In genomic region chr1:170664828-170665617, GRCh38 we compare ENCODE assay signal across 8 cellular contexts. TPM values are rescaled to one million over a fixed set of nuclear protein-coding genes. Genes with fewer than 3 reads are reported as not detected.
A peak's percentile ranks its signal among the peaks of the same experiment; 100 is the strongest.
DNase-seq lines count a peak whose midpoint lies in the region; ATAC-seq and TF ChIP-seq lines count a peak whose summit lies in the region.

No MANE protein-coding gene starts in this region.

- 4 to 12% methylated on average over 36 to 37 of the region's 37 CpGs for WGBS in body of pancreas, 2 donors

- TF ChIP-seq CTCF in HEK293 (tag by site-specific recombination; IDR thresholded peaks at IDR 0.05) (peak; percentile 48), body of pancreas (IDR thresholded peaks at IDR 0.05) (peak in 2 of 7 experiments; percentile 5 to 7), tibial artery (IDR thresholded peaks at IDR 0.05) (peak; percentile 16 to 25)

- ATAC-seq in body of pancreas: peak; percentile 63
- ATAC-seq in left colon: peak; percentile 82
- no peak for ATAC-seq in HG03135 (IDR thresholded peaks at IDR 0.05; ENCODE audit: unreplicated experiment)
- no peak for ATAC-seq in HG03025 (IDR thresholded peaks at IDR 0.05; ENCODE audit: low FRiP score, unreplicated experiment)

- intact Hi-C loops in body of pancreas (cut with DNase I) (no loop called here), left colon (cut with DNase I, micrococcal nuclease) (no loop called here), tibial artery (cut with DNase I; ENCODE audit: low total_unique reads) (loop anchor here (5.0 to 10.0 kb wide), 5 partner anchors 73 to 598 kb away; partner anchors contain the start of gene GORAB)

- CTCF ChIA-PET in HEK293 (lab: Yijun Ruan, JAX): interaction anchor here (0.9 kb wide), 1 partner anchor 24 kb away, joined by 3 read pairs; no protein-coding TSS in a partner anchor

- DNase-seq in A172 (ENCODE audit: low spot score) (peak; percentile 43), body of pancreas (peak in 3 of 4 donors; percentile 19 to 47 (median 29)), left colon (peak in 1 of 2 donors; percentile 34), tibial artery (peak in 1 of 2 donors; percentile 83), OCI-M1 (lab: John Stamatoyannopoulos, UW) (no peak)

- POLR2A ChIA-PET in HEK293 (lab: Yijun Ruan, JAX): no interaction called here

- H3K9me3 ChIP-seq in HEK293 (ENCODE audit: control insufficient read depth, insufficient read depth, low read depth, low read length): no peaks in the 10 kb centered on the region
- H3K9me3 ChIP-seq in body of pancreas: no peaks in the 10 kb centered on the region
- H3K9me3 ChIP-seq in tibial artery: no peaks in the 10 kb centered on the region

- no peak for TF ChIP-seq POLR2A in body of pancreas (IDR thresholded peaks at IDR 0.05)

- H3K4me3 ChIP-seq in HEK293 (ENCODE audit: low read depth, low read length) (peak overlapping the region; percentile 36), body of pancreas (peak overlapping the region; percentile 16 to 36), tibial artery (peak overlapping the region; percentile 79 to 90)

- peaks cover 0 to 43% of the 10 kb centered on the region in 2 donors for H3K27me3 ChIP-seq in body of pancreas
- no peaks in the 10 kb centered on the region for H3K27me3 ChIP-seq in tibial artery

- H3K36me3 ChIP-seq in HEK293 (ENCODE audit: control insufficient read depth in 2 of 2, insufficient read depth in 1 of 2, low read length in 2 of 2) (no peaks in the 10 kb centered on the region), body of pancreas (replicated peaks in 1 of 2; ENCODE audit: insufficient read depth in 1 of 2, low read depth in 2 of 2) (no peaks in the 10 kb centered on the region), tibial artery (no peaks in the 10 kb centered on the region)

- H3K4me1 ChIP-seq in HEK293 (ENCODE audit: control insufficient read depth, insufficient read depth, low read length) (0 out of 2 replicates have a peak, but pooled peaks cover 2% of the 10 kb centered on the region), body of pancreas (peaks cover 36% of the 10 kb centered on the region), tibial artery (peaks cover 0 to 26% (median 18%) of the 10 kb centered on the region in 4 donors)

- H3K27ac ChIP-seq in HEK293 (ENCODE audit: extremely low read depth, low read depth, low read length) (no peak overlapping the region; the same call in 1 of the 2 replicates), body of pancreas (peak overlapping the region in 2 of 4 donors; percentile 18 to 26), tibial artery (peak overlapping the region; percentile 95 to 99)

TF ChIP-seq in HEK293, 187 proteins besides CTCF, POLR2A, EP300 and RAD21:
- peak; percentile 71; the same call in 1 of the 2 replicates for TF ChIP-seq ZNF600 (tag by site-specific recombination; IDR thresholded peaks at IDR 0.05)
- TF ChIP-seq, protein P1, sequence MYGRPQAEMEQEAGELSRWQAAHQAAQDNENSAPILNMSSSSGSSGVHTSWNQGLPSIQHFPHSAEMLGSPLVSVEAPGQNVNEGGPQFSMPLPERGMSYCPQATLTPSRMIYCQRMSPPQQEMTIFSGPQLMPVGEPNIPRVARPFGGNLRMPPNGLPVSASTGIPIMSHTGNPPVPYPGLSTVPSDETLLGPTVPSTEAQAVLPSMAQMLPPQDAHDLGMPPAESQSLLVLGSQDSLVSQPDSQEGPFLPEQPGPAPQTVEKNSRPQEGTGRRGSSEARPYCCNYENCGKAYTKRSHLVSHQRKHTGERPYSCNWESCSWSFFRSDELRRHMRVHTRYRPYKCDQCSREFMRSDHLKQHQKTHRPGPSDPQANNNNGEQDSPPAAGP (tag by site-specific recombination; IDR thresholded peaks at IDR 0.05): no peak
- TF ChIP-seq ZNF658 (tag by site-specific recombination; IDR thresholded peaks at IDR 0.05): no peak
- TF ChIP-seq ZNF335 (tag by site-specific recombination; conservative IDR thresholded peaks at IDR 0.05): peak; percentile 11
- peak; percentile 30; the same call in 1 of the 2 replicates for TF ChIP-seq ZBTB17 (tag by site-specific recombination; IDR thresholded peaks at IDR 0.05)
- TF ChIP-seq OSR2 (tag by site-specific recombination; IDR thresholded peaks at IDR 0.05): no peak
- peak; percentile 35; the same call in 1 of the 2 replicates for TF ChIP-seq ZNF692 (tag by site-specific recombination; IDR thresholded peaks at IDR 0.05)
- TF ChIP-seq ZBTB8A (tag by site-specific recombination; IDR thresholded peaks at IDR 0.05): peak; percentile 94
- no peak for TF ChIP-seq KLF1 (tag by site-specific recombination; IDR thresholded peaks at IDR 0.05)
- TF ChIP-seq ZBTB6 (tag by site-specific recombination; IDR thresholded peaks at IDR 0.05): peak; percentile 83
- peak; percentile 13; the same call in 1 of the 2 replicates for TF ChIP-seq SCRT2 (tag by site-specific recombination; IDR thresholded peaks at IDR 0.05)
- 0 out of 2 replicates have a peak, but pooled peaks have one; percentile 7 for TF ChIP-seq BCL11A (tag by site-specific recombination; IDR thresholded peaks at IDR 0.05; ENCODE audit: low read depth)
- peak; percentile 42; the same call in 1 of the 2 replicates for TF ChIP-seq ZNF561 (tag by site-specific recombination; IDR thresholded peaks at IDR 0.05; ENCODE audit: borderline replicate concordance)
- TF ChIP-seq ZNF626 (tag by site-specific recombination; IDR thresholded peaks at IDR 0.05): no peak
- TF ChIP-seq GLI4 (tag by site-specific recombination; IDR thresholded peaks at IDR 0.05): 0 out of 2 replicates have a peak, but pooled peaks have one; percentile 2
- TF ChIP-seq ZIC2 (tag by site-specific recombination; IDR thresholded peaks at IDR 0.05): peak; percentile 43; the same call in 1 of the 2 replicates
- no peak for TF ChIP-seq ZNF366 (tag by site-specific recombination; conservative IDR thresholded peaks at IDR 0.05)
- TF ChIP-seq ZBTB26 (tag by site-specific recombination; optimal IDR thresholded peaks at IDR 0.05): peak; percentile 62
- peak; percentile 39; the same call in 1 of the 2 replicates for TF ChIP-seq ZNF341 (tag by site-specific recombination; IDR thresholded peaks at IDR 0.05; ENCODE audit: low read depth)
- TF ChIP-seq ZBTB20 (tag by site-specific recombination; IDR thresholded peaks at IDR 0.05): peak; percentile 77
- 0 out of 2 replicates have a peak, but pooled peaks have one; percentile 25 for TF ChIP-seq GLIS1 (tag by site-specific recombination; IDR thresholded peaks at IDR 0.05)
- TF ChIP-seq, protein P2, sequence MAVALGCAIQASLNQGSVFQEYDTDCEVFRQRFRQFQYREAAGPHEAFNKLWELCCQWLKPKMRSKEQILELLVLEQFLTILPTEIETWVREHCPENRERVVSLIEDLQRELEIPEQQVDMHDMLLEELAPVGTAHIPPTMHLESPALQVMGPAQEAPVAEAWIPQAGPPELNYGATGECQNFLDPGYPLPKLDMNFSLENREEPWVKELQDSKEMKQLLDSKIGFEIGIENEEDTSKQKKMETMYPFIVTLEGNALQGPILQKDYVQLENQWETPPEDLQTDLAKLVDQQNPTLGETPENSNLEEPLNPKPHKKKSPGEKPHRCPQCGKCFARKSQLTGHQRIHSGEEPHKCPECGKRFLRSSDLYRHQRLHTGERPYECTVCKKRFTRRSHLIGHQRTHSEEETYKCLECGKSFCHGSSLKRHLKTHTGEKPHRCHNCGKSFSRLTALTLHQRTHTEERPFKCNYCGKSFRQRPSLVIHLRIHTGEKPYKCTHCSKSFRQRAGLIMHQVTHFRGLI (tag by site-specific recombination; IDR thresholded peaks at IDR 0.05): peak; percentile 74
- no peak for TF ChIP-seq GFI1B (tag by site-specific recombination; IDR thresholded peaks at IDR 0.05)

RNA-seq across cellular contexts. Expression of gene PRRX1, which starts 1.1 kb away (rescaled TPM):
- 14.0 and 18.2 TPM in 2 replicates for total RNA-seq in A172 (2014; rRNA removed; shearing (Covaris generic))
- total RNA-seq in body of pancreas (1 to 10 TPM; 5.3 to 8.0 TPM), left colon (1 to 10 TPM; 1.5 to 3.0 TPM)

Comparison
In these comparisons a context has a peak if more than half of its experiments do, and no peak if none do; other contexts are left out.
1. H3K4me3 ChIP-seq: peak in every context shown above with its lines; median percentile 84 in tibial artery; 36 in HEK293; 26 in body of pancreas.
2. ATAC-seq: peak in body of pancreas (single experiment) and left colon (single experiment); none in HG03135 (single experiment) and HG03025 (single experiment).